ENCODE assay signal across 10 cellular contexts in genomic region chr12:124928912-124929530, GRCh38. TPM values are rescaled to one million over a fixed set of nuclear protein-coding genes. Genes with fewer than 3 reads are reported as not detected.
DNase-seq lines count a peak whose midpoint lies in the region; ATAC-seq, FAIRE-seq and TF ChIP-seq lines count a peak whose summit lies in the region.
"Had no signal": no experiment of that assay in that cellular context is flagged by ENCODE, and none has a peak within 500 bp of the region (broad histone marks: within the 10 kb centered on the region; RNA-seq: fewer than 3 reads in every experiment).

No MANE protein-coding gene starts in this region.

- H2AFZ ChIP-seq in Karpas-422 (ENCODE audit: low read length): no peak overlapping the region

- H3K4me3 ChIP-seq in BLaER1 treated with 17β-estradiol and CSF1 and Interleukin-3, amounts not matched to agents 10 nM and 100 nM: peak overlapping the region in 6 of 10 experiments; percentile 62 to 77 (median 63); a peak in 7 of 20 replicates
- no peak overlapping the region for H3K4me3 ChIP-seq in Karpas-422 (ENCODE audit: low read length)

- peak overlapping the region in 2 of 11 experiments; percentile 79 to 80; a peak in 2 of 22 replicates for H3K9ac ChIP-seq in BLaER1 treated with 17β-estradiol and CSF1 and Interleukin-3, amounts not matched to agents 10 nM and 100 nM
- peak overlapping the region; percentile 54; the same call in 1 of the 2 replicates for H3K9ac ChIP-seq in Karpas-422 (ENCODE audit: low read length)

- no peak for FAIRE-seq in GM12892 (lab: Jason Lieb, UNC)
- FAIRE-seq: G401.6 had no signal

- no peaks in the 10 kb centered on the region for H3K27me3 ChIP-seq in BLaER1 treated with 17β-estradiol and CSF1 and Interleukin-3, amounts not matched to agents 10 nM and 100 nM
- H3K27me3 ChIP-seq in Karpas-422 (ENCODE audit: low read length): no peaks in the 10 kb centered on the region

- no peaks in the 10 kb centered on the region for H3K79me2 ChIP-seq in Karpas-422 (ENCODE audit: low read length)

- peak overlapping the region; percentile 92 for H3K27ac Mint-ChIP-seq in dendritic cell treated with granulocyte-macrophage colony-stimulating factor and Interleukin-4, amounts not matched to agents 40 ng/mL and 50 ng/mL, for 4 days
- H3K27ac Mint-ChIP-seq in neural crest cell (ENCODE audit: unreplicated experiment): no peak overlapping the region

- H3K36me3 ChIP-seq in BLaER1 treated with 17β-estradiol and CSF1 and Interleukin-3, amounts not matched to agents 10 nM and 100 nM: no peaks in the 10 kb centered on the region
- no peaks in the 10 kb centered on the region for H3K36me3 ChIP-seq in Karpas-422 (ENCODE audit: insufficient read depth, low read length)

- no peaks in the 10 kb centered on the region for H3K9me2 ChIP-seq in Karpas-422 (replicated peaks; ENCODE audit: insufficient read depth, low read length)

- H3K4me2 ChIP-seq in BLaER1 treated with 17β-estradiol and CSF1 and Interleukin-3, amounts not matched to agents 10 nM and 100 nM: peak overlapping the region; percentile 76 to 96 (median 86)
- H3K4me2 ChIP-seq in Karpas-422 (ENCODE audit: low read depth, low read length, poor library complexity, severe bottlenecking): peak overlapping the region; percentile 96

- intact Hi-C loops in dendritic cell treated with granulocyte-macrophage colony-stimulating factor and Interleukin-4, amounts not matched to agents 40 ng/mL and 50 ng/mL, for 4 days (cut with micrococcal nuclease): no loop called here

- peaks cover 18% of the 10 kb centered on the region for H3K27me3 Mint-ChIP-seq in dendritic cell treated with granulocyte-macrophage colony-stimulating factor and Interleukin-4, amounts not matched to agents 40 ng/mL and 50 ng/mL, for 4 days
- peaks cover 17% of the 10 kb centered on the region for H3K27me3 Mint-ChIP-seq in neural crest cell (ENCODE audit: low read depth)

- DNase-seq in Karpas-422 (no peak), neural crest cell (ENCODE audit: low read depth, low spot score) (no peak), activated gamma-delta T cell (lab: John Stamatoyannopoulos, UW) (no peak), GM12892 (ENCODE audit: insufficient read length) (no peak)
- no peak for DNase-seq in stimulated activated naive CD4-positive, alpha-beta T cell (lab: John Stamatoyannopoulos, UW)
- DNase-seq: NCI-H446 had no signal

- peaks cover 41% of the 10 kb centered on the region for H3K4me1 Mint-ChIP-seq in dendritic cell treated with granulocyte-macrophage colony-stimulating factor and Interleukin-4, amounts not matched to agents 40 ng/mL and 50 ng/mL, for 4 days (ENCODE audit: low read depth)
- H3K4me1 Mint-ChIP-seq in neural crest cell: peaks cover 18% of the 10 kb centered on the region

- H3K9me3 Mint-ChIP-seq in dendritic cell treated with granulocyte-macrophage colony-stimulating factor and Interleukin-4, amounts not matched to agents 40 ng/mL and 50 ng/mL, for 4 days: no peaks in the 10 kb centered on the region
- H3K9me3 Mint-ChIP-seq in neural crest cell: peaks cover 7% of the 10 kb centered on the region

- ATAC-seq in HG02588 (IDR thresholded peaks at IDR 0.05; ENCODE audit: unreplicated experiment): no peak

- H3K27ac ChIP-seq in BLaER1 treated with 17β-estradiol and CSF1 and Interleukin-3, amounts not matched to agents 10 nM and 100 nM: no peak overlapping the region; a peak in 1 of 22 replicates
- H3K27ac ChIP-seq in Karpas-422 (ENCODE audit: low read length): no peak overlapping the region

- no peaks in the 10 kb centered on the region for H3K9me3 ChIP-seq in BLaER1 treated with 17β-estradiol and CSF1 and Interleukin-3, amounts not matched to agents 10 nM and 100 nM (replicated peaks in 1 of 11)
- no peaks in the 10 kb centered on the region for H3K9me3 ChIP-seq in Karpas-422 (ENCODE audit: low read length)

- no peaks in the 10 kb centered on the region for H4K20me1 ChIP-seq in BLaER1 treated with 17β-estradiol and CSF1 and Interleukin-3, amounts not matched to agents 10 nM and 100 nM
- H4K20me1 ChIP-seq in Karpas-422 (ENCODE audit: insufficient read depth, low read depth, low read length): no peaks in the 10 kb centered on the region

- H3K4me1 ChIP-seq in BLaER1 treated with 17β-estradiol and CSF1 and Interleukin-3, amounts not matched to agents 10 nM and 100 nM: peaks cover 12 to 34% (median 15%) of the 10 kb centered on the region in 10 experiments
- H3K4me1 ChIP-seq in Karpas-422 (ENCODE audit: low read length): peaks cover 17% of the 10 kb centered on the region

- H3K36me3 Mint-ChIP-seq in dendritic cell treated with granulocyte-macrophage colony-stimulating factor and Interleukin-4, amounts not matched to agents 40 ng/mL and 50 ng/mL, for 4 days (ENCODE audit: low read depth): peaks cover 7% of the 10 kb centered on the region
- peaks cover 8% of the 10 kb centered on the region for H3K36me3 Mint-ChIP-seq in neural crest cell (ENCODE audit: low read depth)

- no peak for TF ChIP-seq POLR2A in GM12892 (IDR thresholded peaks at IDR 0.05; ENCODE audit: low read depth, low read length)

- H3K4me3 Mint-ChIP-seq in dendritic cell treated with granulocyte-macrophage colony-stimulating factor and Interleukin-4, amounts not matched to agents 40 ng/mL and 50 ng/mL, for 4 days: no peak overlapping the region
- H3K4me3 Mint-ChIP-seq in neural crest cell: peak overlapping the region; percentile 67

- TF ChIP-seq CTCF in neural crest cell (conservative IDR thresholded peaks at IDR 0.05): no peak

RNA-seq across cellular contexts. Expression of gene UBC, which starts 14.6 kb away (rescaled TPM):
- total RNA-seq in Karpas-422 (2014; rRNA removed; shearing (Covaris generic); ENCODE audit: low replicate concordance): 603 and 914 TPM in 2 replicates
- total RNA-seq in neural crest cell: 673 and 687 TPM in 2 replicates
- 929 TPM for polyA plus RNA-seq in GM12892 (2012; ENCODE audit: missing spikeins)

RNA-seq across cellular contexts. Expression of gene DHX37, which starts 59.9 kb away (rescaled TPM):
- total RNA-seq in Karpas-422 (2014; rRNA removed; shearing (Covaris generic); ENCODE audit: low replicate concordance): 10.8 and 23.7 TPM in 2 replicates
- total RNA-seq in neural crest cell: 24.9 and 25.5 TPM in 2 replicates
- 10.7 TPM for polyA plus RNA-seq in GM12892 (2012; ENCODE audit: missing spikeins)
